13 cellular contexts compared by ENCODE assay signal in the genomic region with DNA sequence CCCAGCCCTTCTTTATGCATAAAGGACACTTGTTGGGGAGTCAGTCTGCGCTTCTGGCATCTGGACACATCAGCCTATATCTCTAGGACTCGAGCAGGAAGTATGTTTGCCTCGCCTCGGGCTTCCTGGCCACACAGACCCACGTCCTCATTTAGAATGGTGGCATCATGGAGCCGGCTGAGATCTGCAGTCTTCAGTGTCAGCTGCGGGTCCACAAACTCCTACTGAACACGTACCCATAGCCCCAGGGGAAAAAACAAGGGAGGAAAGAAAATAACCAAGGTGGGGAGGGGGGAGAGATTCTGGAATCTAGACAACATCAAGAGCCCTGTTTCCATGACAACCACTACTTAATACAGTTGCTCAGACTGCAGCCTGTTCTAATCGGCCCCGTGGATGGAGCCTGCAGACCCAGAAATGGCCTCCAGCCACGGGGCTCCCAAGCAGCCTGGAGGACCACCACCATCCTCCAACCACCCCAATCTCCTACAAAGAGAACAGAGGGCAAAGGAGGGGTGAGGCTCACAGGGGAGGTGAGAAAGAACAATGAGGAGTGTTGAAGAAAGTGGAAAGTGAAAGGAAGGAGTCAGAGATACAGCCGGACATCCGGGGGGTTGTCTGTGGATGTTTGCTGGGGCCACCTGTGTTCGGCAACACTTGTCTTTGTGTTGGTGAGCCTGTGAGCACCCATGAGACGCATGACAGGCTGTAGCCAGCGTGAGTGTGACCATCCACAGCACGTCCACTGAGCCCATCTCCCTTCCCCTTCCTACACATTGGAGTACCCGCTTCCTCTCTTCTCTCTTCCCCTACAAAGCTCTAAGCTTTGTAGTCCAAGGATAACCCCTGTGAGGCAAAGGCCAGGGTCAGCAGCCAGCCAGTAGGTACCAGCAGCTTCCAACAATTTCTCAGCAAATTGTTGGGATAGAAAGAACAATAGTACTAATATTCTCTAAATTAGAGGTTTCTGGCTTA.
DNase-seq lines count a peak whose midpoint lies in the region; ATAC-seq and TF ChIP-seq lines count a peak whose summit lies in the region.
"Had no signal": no experiment of that assay in that cellular context is flagged by ENCODE, and none has a peak within 500 bp of the region (broad histone marks: within the 10 kb centered on the region; RNA-seq: fewer than 3 reads in every experiment).

No MANE protein-coding gene starts in this region.

- no peaks in the 10 kb centered on the region for H3K27me3 Mint-ChIP-seq in activated CD4-positive, alpha-beta T cell treated with anti-CD3 and anti-CD28 coated beads for 36 hours
- H3K27me3 Mint-ChIP-seq in activated naive CD8-positive, alpha-beta T cell treated with anti-CD3 and anti-CD28 coated beads for 36 hours = no peaks in the 10 kb centered on the region
- H3K27me3 Mint-ChIP-seq in neural crest cell (ENCODE audit: low read depth) = no peaks in the 10 kb centered on the region

- no peak overlapping the region for H3K4me3 ChIP-seq in lower leg skin (ENCODE audit: low read depth, poor library complexity, severe bottlenecking)
- H3K4me3 ChIP-seq: ascending aorta, upper lobe of right lung had no signal

- 63 to 65% methylated on average over 18 of the region's 18 CpGs for WGBS in lower leg skin, 2 donors

- TF ChIP-seq CTCF in neural crest cell (conservative IDR thresholded peaks at IDR 0.05) (no peak), lower leg skin (IDR thresholded peaks at IDR 0.05) (no peak)

- no peak for ATAC-seq in activated CD4-positive, alpha-beta T cell treated with anti-CD3 and anti-CD28 coated beads for 36 hours
- ATAC-seq in HG03460 (IDR thresholded peaks at IDR 0.05; ENCODE audit: unreplicated experiment) = no peak
- ATAC-seq: upper lobe of right lung had no signal

- H3K4me1 Mint-ChIP-seq in activated CD4-positive, alpha-beta T cell treated with anti-CD3 and anti-CD28 coated beads for 36 hours = peaks cover 92% of the 10 kb centered on the region
- H3K4me1 Mint-ChIP-seq in activated naive CD8-positive, alpha-beta T cell treated with anti-CD3 and anti-CD28 coated beads for 36 hours = peaks cover 84% of the 10 kb centered on the region
- H3K4me1 Mint-ChIP-seq in neural crest cell = peaks cover 41% of the 10 kb centered on the region

- H3K4me3 Mint-ChIP-seq in activated CD4-positive, alpha-beta T cell treated with anti-CD3 and anti-CD28 coated beads for 36 hours = peak overlapping the region; percentile 14
- peak overlapping the region; percentile 51 for H3K4me3 Mint-ChIP-seq in activated naive CD8-positive, alpha-beta T cell treated with anti-CD3 and anti-CD28 coated beads for 36 hours
- no peak overlapping the region for H3K4me3 Mint-ChIP-seq in neural crest cell

- CTCF ChIA-PET in activated CD4-positive, alpha-beta T cell treated with anti-CD3 and anti-CD28 coated beads for 36 hours (lab: Charles Lee) = interaction anchor here (1.2 kb wide), 1 partner anchor 16 kb away, joined by 3 read pairs; no protein-coding TSS in a partner anchor

- H3K9me3 Mint-ChIP-seq in activated CD4-positive, alpha-beta T cell treated with anti-CD3 and anti-CD28 coated beads for 36 hours (ENCODE audit: low read depth) = no peaks in the 10 kb centered on the region
- peaks cover 11% of the 10 kb centered on the region for H3K9me3 Mint-ChIP-seq in activated naive CD8-positive, alpha-beta T cell treated with anti-CD3 and anti-CD28 coated beads for 36 hours
- H3K9me3 Mint-ChIP-seq in neural crest cell = no peaks in the 10 kb centered on the region

- no peak for TF ChIP-seq POLR2A in lower leg skin (IDR thresholded peaks at IDR 0.05)

- DNase-seq in activated CD4-positive, alpha-beta T cell treated with anti-CD3 and anti-CD28 coated beads for 36 hours = no peak
- no peak for DNase-seq in activated CD4-positive, alpha-beta T cell treated with anti-CD3 and anti-CD28 coated beads, Interleukin-2, amount 50 U/mL, for 1 hour
- peak; percentile 74 for DNase-seq in NCI-H1092 treated with DMSO at 0.1 percent for 48 hours (lab: John Stamatoyannopoulos, UW)
- DNase-seq in activated naive CD8-positive, alpha-beta T cell treated with anti-CD3 and anti-CD28 coated beads for 36 hours = no peak
- no peak for DNase-seq in neural crest cell (ENCODE audit: low read depth, low spot score)
- no peak for DNase-seq in SIG-M5 treated with dmso at 0.1 percent for 504 hours (lab: John Stamatoyannopoulos, UW; ENCODE audit: unreplicated experiment)
- DNase-seq in lower leg skin (ENCODE audit: low spot score in 2 of 2) = no peak
- DNase-seq: activated CD4-positive, alpha-beta T cell treated with anti-CD3 and anti-CD28 coated beads for 4 hours; GF-D8; right cardiac atrium; upper lobe of right lung had no signal

- H3K36me3 Mint-ChIP-seq in activated CD4-positive, alpha-beta T cell treated with anti-CD3 and anti-CD28 coated beads for 36 hours (ENCODE audit: low read depth) = no peaks in the 10 kb centered on the region
- H3K36me3 Mint-ChIP-seq in activated naive CD8-positive, alpha-beta T cell treated with anti-CD3 and anti-CD28 coated beads for 36 hours = peaks cover 15% of the 10 kb centered on the region
- no peaks in the 10 kb centered on the region for H3K36me3 Mint-ChIP-seq in neural crest cell (ENCODE audit: low read depth)

- intact Hi-C loops in activated CD4-positive, alpha-beta T cell treated with anti-CD3 and anti-CD28 coated beads for 36 hours (cut with DNase I, micrococcal nuclease) = no loop called here
- intact Hi-C loops in lower leg skin (cut with DNase I; ENCODE audit: low total_unique reads) = no loop called here

- POLR2A ChIA-PET in activated CD4-positive, alpha-beta T cell treated with anti-CD3 and anti-CD28 coated beads for 36 hours (lab: Charles Lee) = no interaction called here

- peak overlapping the region; percentile 49 for H3K27ac Mint-ChIP-seq in activated CD4-positive, alpha-beta T cell treated with anti-CD3 and anti-CD28 coated beads for 36 hours
- peak overlapping the region; percentile 92 for H3K27ac Mint-ChIP-seq in activated naive CD8-positive, alpha-beta T cell treated with anti-CD3 and anti-CD28 coated beads for 36 hours
- peak overlapping the region; percentile 87 for H3K27ac Mint-ChIP-seq in neural crest cell (ENCODE audit: unreplicated experiment)
